Comparison of ENCODE assay signal across 2 cellular contexts in the genomic region with DNA sequence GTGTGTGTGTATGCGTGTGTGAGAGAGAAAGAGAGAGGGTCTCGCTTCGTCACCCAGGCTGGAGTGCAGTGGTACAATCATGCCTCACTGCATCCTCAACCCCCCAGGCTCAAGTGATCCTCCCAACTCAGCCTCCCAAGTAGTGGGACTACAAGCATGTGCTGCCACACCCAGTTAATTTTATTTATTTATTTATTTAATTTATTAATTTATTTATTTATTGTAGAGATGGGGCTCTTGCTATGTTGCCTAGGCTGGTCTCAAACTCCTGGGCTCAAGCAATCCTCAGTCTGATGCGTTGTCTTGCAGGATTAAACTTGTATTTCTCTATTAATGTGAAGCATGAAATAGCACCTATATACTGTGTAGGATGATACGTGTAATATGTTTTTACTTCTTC.
TF ChIP-seq lines count a peak whose summit lies in the region.

No MANE protein-coding gene starts in this region.

TF ChIP-seq in A549, 52 proteins besides CTCF, POLR2A, EP300 and RAD21 (continued from another document):
- TF ChIP-seq ZSCAN20 (CRISPR knock-in tag; IDR thresholded peaks at IDR 0.05) (no peak), ZC3H11A (IDR thresholded peaks at IDR 0.05) (peak; percentile 26; the same call in 1 of the 2 replicates), SREBF2 (IDR thresholded peaks at IDR 0.05) (no peak), CHD4 (IDR thresholded peaks at IDR 0.05; ENCODE audit: borderline replicate concordance) (no peak), MYC (IDR thresholded peaks at IDR 0.05; ENCODE audit: borderline replicate concordance, low read length) (no peak)

TF ChIP-seq in HEK293, 187 proteins besides CTCF, POLR2A, EP300 and RAD21 (continued from another document):
- TF ChIP-seq, protein P1, sequence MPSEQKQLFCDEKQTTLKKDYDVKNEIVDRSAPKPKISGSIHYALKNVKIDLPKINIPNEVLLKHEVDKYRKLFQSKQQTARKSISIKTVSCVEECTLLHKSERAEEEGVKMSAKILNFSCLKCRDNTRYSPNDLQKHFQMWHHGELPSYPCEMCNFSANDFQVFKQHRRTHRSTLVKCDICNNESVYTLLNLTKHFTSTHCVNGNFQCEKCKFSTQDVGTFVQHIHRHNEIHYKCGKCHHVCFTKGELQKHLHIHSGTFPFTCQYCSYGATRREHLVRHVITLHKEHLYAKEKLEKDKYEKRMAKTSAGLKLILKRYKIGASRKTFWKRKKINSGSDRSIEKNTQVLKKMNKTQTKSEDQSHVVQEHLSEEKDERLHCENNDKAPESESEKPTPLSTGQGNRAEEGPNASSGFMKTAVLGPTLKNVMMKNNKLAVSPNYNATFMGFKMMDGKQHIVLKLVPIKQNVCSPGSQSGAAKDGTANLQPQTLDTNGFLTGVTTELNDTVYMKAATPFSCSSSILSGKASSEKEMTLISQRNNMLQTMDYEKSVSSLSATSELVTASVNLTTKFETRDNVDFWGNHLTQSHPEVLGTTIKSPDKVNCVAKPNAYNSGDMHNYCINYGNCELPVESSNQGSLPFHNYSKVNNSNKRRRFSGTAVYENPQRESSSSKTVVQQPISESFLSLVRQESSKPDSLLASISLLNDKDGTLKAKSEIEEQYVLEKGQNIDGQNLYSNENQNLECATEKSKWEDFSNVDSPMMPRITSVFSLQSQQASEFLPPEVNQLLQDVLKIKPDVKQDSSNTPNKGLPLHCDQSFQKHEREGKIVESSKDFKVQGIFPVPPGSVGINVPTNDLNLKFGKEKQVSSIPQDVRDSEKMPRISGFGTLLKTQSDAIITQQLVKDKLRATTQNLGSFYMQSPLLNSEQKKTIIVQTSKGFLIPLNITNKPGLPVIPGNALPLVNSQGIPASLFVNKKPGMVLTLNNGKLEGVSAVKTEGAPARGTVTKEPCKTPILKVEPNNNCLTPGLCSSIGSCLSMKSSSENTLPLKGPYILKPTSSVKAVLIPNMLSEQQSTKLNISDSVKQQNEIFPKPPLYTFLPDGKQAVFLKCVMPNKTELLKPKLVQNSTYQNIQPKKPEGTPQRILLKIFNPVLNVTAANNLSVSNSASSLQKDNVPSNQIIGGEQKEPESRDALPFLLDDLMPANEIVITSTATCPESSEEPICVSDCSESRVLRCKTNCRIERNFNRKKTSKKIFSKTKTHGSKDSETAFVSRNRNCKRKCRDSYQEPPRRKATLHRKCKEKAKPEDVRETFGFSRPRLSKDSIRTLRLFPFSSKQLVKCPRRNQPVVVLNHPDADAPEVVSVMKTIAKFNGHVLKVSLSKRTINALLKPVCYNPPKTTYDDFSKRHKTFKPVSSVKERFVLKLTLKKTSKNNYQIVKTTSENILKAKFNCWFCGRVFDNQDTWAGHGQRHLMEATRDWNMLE (tag by site-specific recombination; conservative IDR thresholded peaks at IDR 0.05; ENCODE audit: low read depth), result peak; percentile 50; the same call in 1 of the 2 replicates
- TF ChIP-seq ZFP3 (tag by site-specific recombination; IDR thresholded peaks at IDR 0.05; ENCODE audit: low read depth) (no peak), REPIN1 (tag by site-specific recombination; IDR thresholded peaks at IDR 0.05; ENCODE audit: low read depth) (no peak), ZNF623 (tag by site-specific recombination; IDR thresholded peaks at IDR 0.05) (peak; percentile 20; the same call in 1 of the 2 replicates), ZNF394 (tag by site-specific recombination; IDR thresholded peaks at IDR 0.05; ENCODE audit: borderline replicate concordance) (peak; percentile 72; the same call in 1 of the 2 replicates)
- TF ChIP-seq, protein P2, sequence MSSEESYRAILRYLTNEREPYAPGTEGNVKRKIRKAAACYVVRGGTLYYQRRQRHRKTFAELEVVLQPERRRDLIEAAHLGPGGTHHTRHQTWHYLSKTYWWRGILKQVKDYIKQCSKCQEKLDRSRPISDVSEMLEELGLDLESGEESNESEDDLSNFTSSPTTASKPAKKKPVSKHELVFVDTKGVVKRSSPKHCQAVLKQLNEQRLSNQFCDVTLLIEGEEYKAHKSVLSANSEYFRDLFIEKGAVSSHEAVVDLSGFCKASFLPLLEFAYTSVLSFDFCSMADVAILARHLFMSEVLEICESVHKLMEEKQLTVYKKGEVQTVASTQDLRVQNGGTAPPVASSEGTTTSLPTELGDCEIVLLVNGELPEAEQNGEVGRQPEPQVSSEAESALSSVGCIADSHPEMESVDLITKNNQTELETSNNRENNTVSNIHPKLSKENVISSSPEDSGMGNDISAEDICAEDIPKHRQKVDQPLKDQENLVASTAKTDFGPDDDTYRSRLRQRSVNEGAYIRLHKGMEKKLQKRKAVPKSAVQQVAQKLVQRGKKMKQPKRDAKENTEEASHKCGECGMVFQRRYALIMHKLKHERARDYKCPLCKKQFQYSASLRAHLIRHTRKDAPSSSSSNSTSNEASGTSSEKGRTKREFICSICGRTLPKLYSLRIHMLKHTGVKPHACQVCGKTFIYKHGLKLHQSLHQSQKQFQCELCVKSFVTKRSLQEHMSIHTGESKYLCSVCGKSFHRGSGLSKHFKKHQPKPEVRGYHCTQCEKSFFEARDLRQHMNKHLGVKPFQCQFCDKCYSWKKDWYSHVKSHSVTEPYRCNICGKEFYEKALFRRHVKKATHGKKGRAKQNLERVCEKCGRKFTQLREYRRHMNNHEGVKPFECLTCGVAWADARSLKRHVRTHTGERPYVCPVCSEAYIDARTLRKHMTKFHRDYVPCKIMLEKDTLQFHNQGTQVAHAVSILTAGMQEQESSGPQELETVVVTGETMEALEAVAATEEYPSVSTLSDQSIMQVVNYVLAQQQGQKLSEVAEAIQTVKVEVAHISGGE (tag by site-specific recombination; conservative IDR thresholded peaks at IDR 0.05; ENCODE audit: low read depth), result peak; percentile 32; the same call in 1 of the 2 replicates
